ENCODE assay signal across 30 cellular contexts in the genomic region with DNA sequence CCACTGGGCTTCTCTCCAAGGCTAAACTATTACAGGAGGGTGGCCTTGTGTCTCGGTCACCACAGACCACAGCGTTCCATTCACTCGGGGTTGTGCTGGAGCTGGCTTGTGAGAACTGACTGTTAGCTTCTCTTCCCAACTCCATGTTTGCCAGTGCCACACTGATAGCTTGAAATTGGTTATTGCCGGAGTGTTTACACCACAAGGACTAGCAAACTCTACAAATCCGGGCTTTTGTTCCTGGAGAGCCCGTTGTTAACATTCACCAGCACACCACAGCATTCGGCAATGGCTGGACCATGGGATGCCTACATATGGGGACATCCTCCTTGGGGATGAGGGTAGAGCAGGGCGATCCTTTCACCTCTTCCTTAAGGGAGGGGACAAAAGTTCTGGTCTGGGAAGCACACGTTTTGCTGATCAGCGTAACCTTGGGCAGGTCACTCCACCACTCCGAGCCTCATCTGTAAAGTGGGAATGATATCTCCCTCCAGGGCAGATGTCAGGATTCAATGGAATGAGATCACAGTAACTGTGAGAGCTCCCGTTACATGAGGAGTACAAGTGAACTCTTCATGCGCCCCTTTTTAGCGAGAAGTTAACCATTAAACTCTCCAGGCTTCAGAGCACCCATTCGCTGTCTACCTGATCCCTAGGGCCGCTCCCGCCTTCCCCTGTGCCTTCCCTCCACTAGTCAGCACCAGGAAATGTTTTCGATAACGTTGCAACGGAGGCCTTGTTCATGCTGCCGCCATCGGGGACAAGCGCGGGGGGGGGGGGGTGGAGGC. TPM values are rescaled to one million over a fixed set of nuclear protein-coding genes. Genes with fewer than 3 reads are reported as not detected.
DNase-seq lines count a peak whose midpoint lies in the region; ATAC-seq and TF ChIP-seq lines count a peak whose summit lies in the region.
"Had no signal": no experiment of that assay in that cellular context is flagged by ENCODE, and none has a peak within 500 bp of the region (broad histone marks: within the 10 kb centered on the region; RNA-seq: fewer than 3 reads in every experiment).

No MANE protein-coding gene starts in this region.

- TF ChIP-seq EP300 in transverse colon (IDR thresholded peaks at IDR 0.05; ENCODE audit: low read depth) = no peak

- TF ChIP-seq POLR2A in right lobe of liver (IDR thresholded peaks at IDR 0.05) (peak; percentile 54), transverse colon (IDR thresholded peaks at IDR 0.05) (peak; percentile 39)

- peak overlapping the region in 1 of 2 donors; percentile 73 for H3K9ac ChIP-seq in colonic mucosa (ENCODE audit: low read depth in 2 of 2, low read length in 2 of 2)

- DNase-seq in HuH-7 (ENCODE audit: low spot score) (peak; percentile 59), colonic mucosa (peak; percentile 88), right lobe of liver (peak; percentile 68 to 80 (median 78)), transverse colon (peak; percentile 81), globus pallidus (ENCODE audit: low spot score) (no peak)
- DNase-seq: activated CD4-positive, alpha-beta T cell treated with anti-CD3 and anti-CD28 coated beads, Interleukin-2, amount 10 ng/mL, durations not matched to agents 24 days and 14 days; activated CD8-positive, alpha-beta memory T cell treated with anti-CD3 and anti-CD28 coated beads for 24 hours; amygdala; BE2C; CD8-positive, alpha-beta T cell; foreskin melanocyte; GOT3; heart right ventricle; mammary epithelial cell; NCI-H1092; NCI-H1694; NCI-H446 treated with DMSO at 0.1 percent for 48 hours; NCI-H82; posterior cingulate gyrus; right cardiac atrium; RPMI8226; stimulated activated CD8-positive, alpha-beta memory T cell treated with anti-CD3 and anti-CD28 coated beads, Interleukin-4, amount 100 ng/mL, for 48 hours; stimulated activated naive CD8-positive, alpha-beta T cell treated with anti-CD3 and anti-CD28 coated beads, Interleukin-15, amount 100 ng/mL, for 72 hours; T-cell; uterus; WERI-Rb-1 had no signal

- 19% methylated on average over 20 of the region's 24 CpGs for WGBS in right lobe of liver (ENCODE audit: insufficient coverage, low coverage, low lambda C conversion rate, missing lambda C conversion rate)
- WGBS in transverse colon (ENCODE audit: low coverage in 1 of 2), 2 donors = 48 to 61% methylated on average over 6 to 24 of the region's 24 CpGs

- H3K36me3 ChIP-seq in colonic mucosa (no peaks in the 10 kb centered on the region), right lobe of liver (peaks cover 0 to 12% (median 3%) of the 10 kb centered on the region in 4 donors), transverse colon (no peaks in the 10 kb centered on the region)
- H3K36me3 ChIP-seq: BE2C, breast epithelium, heart right ventricle, thoracic aorta, uterus, WERI-Rb-1 had no signal

- TF ChIP-seq CTCF in colonic mucosa (IDR thresholded peaks at IDR 0.05) (no peak), right lobe of liver (IDR thresholded peaks at IDR 0.05) (no peak), transverse colon (IDR thresholded peaks at IDR 0.05) (no peak)

- H3K4me3 ChIP-seq in colonic mucosa (no peak overlapping the region), right lobe of liver (peak overlapping the region in 1 of 3 donors; percentile 26), transverse colon (no peak overlapping the region)
- H3K4me3 ChIP-seq: breast epithelium, heart right ventricle, thoracic aorta, uterus had no signal

- H3K27me3 ChIP-seq in colonic mucosa (no peaks in the 10 kb centered on the region), right lobe of liver (no peaks in the 10 kb centered on the region), transverse colon (no peaks in the 10 kb centered on the region)
- H3K27me3 ChIP-seq: BE2C, breast epithelium had no signal

- in situ Hi-C loops in transverse colon (cut with MboI; ENCODE audit: low pct_ligation_motif_present in 1 of 4, low pct_unique_long_range_greater_than_20kb in 1 of 4, low sequenced_read_pairs in 3 of 4) = no loop called here

- intact Hi-C loops in colonic mucosa (cut with DNase I) = no loop called here
- intact Hi-C loops in right lobe of liver (cut with DNase I) = no loop called here
- intact Hi-C loops in transverse colon (cut with DNase I; ENCODE audit: low total_unique reads) = loop anchor here (5.0 kb wide), 1 partner anchor 562 kb away; no protein-coding TSS in a partner anchor

- H3K9me3 ChIP-seq in colonic mucosa (no peaks in the 10 kb centered on the region), right lobe of liver (no peaks in the 10 kb centered on the region), transverse colon (no peaks in the 10 kb centered on the region)
- H3K9me3 ChIP-seq: BE2C, breast epithelium, heart right ventricle, thoracic aorta, uterus had no signal

- H3K27ac ChIP-seq in colonic mucosa = peak overlapping the region; percentile 91
- peak overlapping the region; percentile 80 to 92 (median 90) for H3K27ac ChIP-seq in right lobe of liver
- peak overlapping the region; percentile 79 to 89 (median 86) for H3K27ac ChIP-seq in transverse colon
- H3K27ac ChIP-seq: breast epithelium, heart right ventricle, thoracic aorta, uterus, WERI-Rb-1 had no signal

- peak; percentile 67 to 79 (median 71) for ATAC-seq in right lobe of liver
- no peak for ATAC-seq in HG03442 (IDR thresholded peaks at IDR 0.05; ENCODE audit: unreplicated experiment)
- ATAC-seq in HG03469 (IDR thresholded peaks at IDR 0.05; ENCODE audit: unreplicated experiment) = no peak
- ATAC-seq: CD8-positive, alpha-beta T cell; heart right ventricle; right cardiac atrium; stimulated activated naive CD8-positive, alpha-beta T cell treated with anti-CD3 and anti-CD28 coated beads, Interleukin-15, amount 100 ng/mL, for 72 hours; T-cell had no signal

- no peaks in the 10 kb centered on the region for H3K4me1 ChIP-seq in colonic mucosa
- H3K4me1 ChIP-seq in right lobe of liver = peaks cover 0 to 59% (median 15%) of the 10 kb centered on the region in 4 donors
- H3K4me1 ChIP-seq in transverse colon = peaks cover 0 to 33% (median 21%) of the 10 kb centered on the region in 4 donors
- H3K4me1 ChIP-seq: BE2C, breast epithelium, heart right ventricle, uterus had no signal

RNA-seq across cellular contexts. Expression of a gene that starts 41.7 kb away (rescaled TPM):
- total RNA-seq in colonic mucosa (10 to 100 TPM in 1 of 2 donors, 1 to 10 TPM in 1; 8.4 to 11.6 TPM), right lobe of liver (100 to 1,000 TPM in 1 of 6 experiments, 10 to 100 TPM in 5; 18.0 to 102 (median 28.7) TPM), transverse colon (10 to 100 TPM in 2 of 4 donors, 1 to 10 TPM in 2; 6.8 to 20.9 (median 9.2) TPM)

Comparison
In these comparisons a context has a peak if more than half of its experiments do, and no peak if none do; other contexts are left out.
1. ATAC-seq: peak in right lobe of liver (4 of 4); none in HG03442 (single experiment) and HG03469 (single experiment).
2. Peak in every context shown above with its lines, with median percentiles within 50 percentile points of each other: H3K27ac ChIP-seq.